In the genomic region with DNA sequence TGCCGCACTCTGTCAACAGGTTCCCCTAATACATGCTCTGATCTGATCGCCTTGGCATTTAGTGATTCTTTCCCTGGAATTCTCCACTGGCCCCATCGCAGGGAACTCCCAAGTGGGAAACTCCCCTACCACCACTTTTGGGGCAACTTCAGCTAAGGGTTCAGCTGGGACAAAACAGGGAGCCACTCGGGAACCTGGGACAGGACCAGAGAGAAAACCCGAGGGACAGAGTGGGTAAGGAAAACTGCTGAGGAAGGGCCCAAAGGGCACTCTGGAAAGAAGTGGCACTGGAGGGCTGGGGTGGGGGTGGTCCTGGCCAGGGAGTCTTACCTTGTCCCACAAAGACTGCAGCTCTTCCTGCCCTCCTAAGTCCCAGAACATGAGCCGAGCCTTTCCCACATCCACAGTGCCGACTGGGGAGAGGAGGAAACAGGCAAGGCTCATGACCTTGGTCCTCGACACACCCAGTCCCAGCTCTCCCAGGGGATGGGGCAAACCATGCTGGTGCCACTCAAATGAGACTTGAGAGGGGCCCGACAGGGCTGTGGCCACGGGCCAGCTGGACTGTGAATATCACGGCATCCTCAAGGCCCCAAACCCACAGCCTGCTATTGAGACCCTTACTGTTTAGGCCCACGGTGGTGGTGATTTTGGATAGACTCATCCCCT, we compare ENCODE assay signal across 10 cellular contexts. TPM values are rescaled to one million over a fixed set of nuclear protein-coding genes. Genes with fewer than 3 reads are reported as not detected.
DNase-seq lines count a peak whose midpoint lies in the region; ATAC-seq, FAIRE-seq and TF ChIP-seq lines count a peak whose summit lies in the region.
"Had no signal": no experiment of that assay in that cellular context is flagged by ENCODE, and none has a peak within 500 bp of the region (broad histone marks: within the 10 kb centered on the region; RNA-seq: fewer than 3 reads in every experiment).

No MANE protein-coding gene starts in this region.

- H3K9me3 Mint-ChIP-seq in activated CD8-positive, alpha-beta memory T cell treated with anti-CD3 and anti-CD28 coated beads, Interleukin-2, amount 10 ng/mL, durations not matched to agents 7 days and 5 days (ENCODE audit: low read depth): no peaks in the 10 kb centered on the region
- H3K9me3 Mint-ChIP-seq in activated CD8-positive, alpha-beta T cell treated with anti-CD3 and anti-CD28 coated beads for 36 hours: no peaks in the 10 kb centered on the region

- H3K9me3 ChIP-seq in iPS-20b (ENCODE audit: insufficient read depth, low read depth, low read length) (no peaks in the 10 kb centered on the region), stomach smooth muscle (ENCODE audit: control insufficient read depth in 2 of 2, low read length in 2 of 2) (no peaks in the 10 kb centered on the region)

- H3K36me3 ChIP-seq in iPS-20b (ENCODE audit: insufficient read depth, low read depth, low read length) (peaks cover 44% of the 10 kb centered on the region), stomach smooth muscle (ENCODE audit: control insufficient read depth in 2 of 2, insufficient read depth in 2 of 2, low read length in 2 of 2) (peaks cover 11 to 26% of the 10 kb centered on the region in 2 donors)

- no peak overlapping the region for H3K9ac ChIP-seq in iPS-20b (ENCODE audit: low read depth, low read length)
- H3K9ac ChIP-seq in stomach smooth muscle (ENCODE audit: low read length in 2 of 2): peak overlapping the region; percentile 80 to 85

- peaks cover 36% of the 10 kb centered on the region for H3K36me3 Mint-ChIP-seq in activated CD8-positive, alpha-beta memory T cell treated with anti-CD3 and anti-CD28 coated beads, Interleukin-2, amount 10 ng/mL, durations not matched to agents 7 days and 5 days
- H3K36me3 Mint-ChIP-seq in activated CD8-positive, alpha-beta T cell treated with anti-CD3 and anti-CD28 coated beads for 36 hours (ENCODE audit: low read depth): peaks cover 31% of the 10 kb centered on the region

- H3K27me3 ChIP-seq in iPS-20b (ENCODE audit: insufficient read depth, low read length): no peaks in the 10 kb centered on the region
- no peaks in the 10 kb centered on the region for H3K27me3 ChIP-seq in stomach smooth muscle (ENCODE audit: control insufficient read depth in 1 of 2, insufficient read depth in 2 of 2, low read length in 2 of 2)

- H3K27me3 Mint-ChIP-seq in activated CD8-positive, alpha-beta memory T cell treated with anti-CD3 and anti-CD28 coated beads, Interleukin-2, amount 10 ng/mL, durations not matched to agents 7 days and 5 days: no peaks in the 10 kb centered on the region
- H3K27me3 Mint-ChIP-seq in activated CD8-positive, alpha-beta T cell treated with anti-CD3 and anti-CD28 coated beads for 36 hours: no peaks in the 10 kb centered on the region

- no peak for DNase-seq in activated CD8-positive, alpha-beta memory T cell treated with anti-CD3 and anti-CD28 coated beads, Interleukin-2, amount 10 ng/mL, durations not matched to agents 7 days and 5 days
- no peak for DNase-seq in activated CD8-positive, alpha-beta memory T cell treated with anti-CD3 and anti-CD28 coated beads, Interleukin-2, amount 50 U/mL, for 4 hours
- DNase-seq in activated CD8-positive, alpha-beta T cell treated with anti-CD3 and anti-CD28 coated beads for 36 hours: no peak
- DNase-seq in urothelium cell line (ENCODE audit: low spot score) (no peak), NAMALWA (ENCODE audit: low spot score) (no peak)
- DNase-seq: activated CD4-positive, CD25-positive, alpha-beta regulatory T cell; kidney glomerular epithelial cell had no signal

- H3K4me3 ChIP-seq in iPS-20b (ENCODE audit: low read length): peak overlapping the region; percentile 84
- peak overlapping the region; percentile 61 to 83 for H3K4me3 ChIP-seq in stomach smooth muscle (ENCODE audit: low read length in 2 of 2)

- CTCF ChIA-PET in activated CD8-positive, alpha-beta memory T cell treated with anti-CD3 and anti-CD28 coated beads, Interleukin-2, amount 10 ng/mL, durations not matched to agents 7 days and 5 days (lab: Charles Lee): interaction anchor here (0.7 to 3.9 kb wide), 12 partner anchors 13 to 268 kb away, joined by 3 to 31 read pairs (median 7); partner anchors contain the start of genes LIME1, PTK6 and TPD52L2
- CTCF ChIA-PET in activated CD8-positive, alpha-beta T cell treated with anti-CD3 and anti-CD28 coated beads for 36 hours (lab: Charles Lee): interaction anchor here (0.7 to 3.5 kb wide), 8 partner anchors 7 to 267 kb away, joined by 3 to 28 read pairs (median 4); partner anchors contain the start of genes LIME1, TPD52L2 and UCKL1

- intact Hi-C loops in activated CD8-positive, alpha-beta T cell treated with anti-CD3 and anti-CD28 coated beads for 36 hours (cut with micrococcal nuclease): loop anchor here (10.0 kb wide), 1 partner anchor 159 kb away; the partner anchor contains the start of genes ABHD16B and TPD52L2

- POLR2A ChIA-PET in activated CD8-positive, alpha-beta T cell treated with anti-CD3 and anti-CD28 coated beads for 36 hours (lab: Charles Lee): interaction anchor here (0.6 to 3.0 kb wide), 4 partner anchors 8 to 274 kb away, joined by 3 to 16 read pairs (median 4); partner anchors contain the start of genes PRPF6 and TPD52L2

- H3K27ac ChIP-seq in iPS-20b (ENCODE audit: low read length): no peak overlapping the region
- H3K27ac ChIP-seq in stomach smooth muscle (ENCODE audit: low read length): peak overlapping the region; percentile 67

- H3K4me1 Mint-ChIP-seq in activated CD8-positive, alpha-beta memory T cell treated with anti-CD3 and anti-CD28 coated beads, Interleukin-2, amount 10 ng/mL, durations not matched to agents 7 days and 5 days: peaks cover 50% of the 10 kb centered on the region
- peaks cover 31% of the 10 kb centered on the region for H3K4me1 Mint-ChIP-seq in activated CD8-positive, alpha-beta T cell treated with anti-CD3 and anti-CD28 coated beads for 36 hours (ENCODE audit: low read depth)

- no peak for ATAC-seq in activated CD8-positive, alpha-beta memory T cell treated with anti-CD3 and anti-CD28 coated beads, Interleukin-2, amount 10 ng/mL, durations not matched to agents 7 days and 5 days
- no peak for ATAC-seq in activated CD8-positive, alpha-beta T cell treated with anti-CD3 and anti-CD28 coated beads for 36 hours
- ATAC-seq in HG03196 (IDR thresholded peaks at IDR 0.05; ENCODE audit: unreplicated experiment): no peak

- H3K4me1 ChIP-seq in iPS-20b (ENCODE audit: insufficient read depth, low read length) (peaks cover 4% of the 10 kb centered on the region; the same call in 1 of the 2 replicates), stomach smooth muscle (ENCODE audit: control insufficient read depth, insufficient read depth, low read length) (peaks cover 29% of the 10 kb centered on the region)

- no peak for TF ChIP-seq CTCF in activated CD8-positive, alpha-beta T cell treated with anti-CD3 and anti-CD28 coated beads for 36 hours (IDR thresholded peaks at IDR 0.05)

- peak overlapping the region; percentile 71 for H3K27ac Mint-ChIP-seq in activated CD8-positive, alpha-beta memory T cell treated with anti-CD3 and anti-CD28 coated beads, Interleukin-2, amount 10 ng/mL, durations not matched to agents 7 days and 5 days
- H3K27ac Mint-ChIP-seq in activated CD8-positive, alpha-beta T cell treated with anti-CD3 and anti-CD28 coated beads for 36 hours: peak overlapping the region; percentile 77

- no peak for FAIRE-seq in urothelium cell line (lab: Jason Lieb, UNC)

- peak overlapping the region; percentile 83 for H3K4me3 Mint-ChIP-seq in activated CD8-positive, alpha-beta memory T cell treated with anti-CD3 and anti-CD28 coated beads, Interleukin-2, amount 10 ng/mL, durations not matched to agents 7 days and 5 days
- H3K4me3 Mint-ChIP-seq in activated CD8-positive, alpha-beta T cell treated with anti-CD3 and anti-CD28 coated beads for 36 hours: peak overlapping the region; percentile 87

RNA-seq across cellular contexts. Expression of gene ARFRP1, which starts 1.6 kb away (rescaled TPM):
- total RNA-seq in activated CD8-positive, alpha-beta memory T cell treated with anti-CD3 and anti-CD28 coated beads, Interleukin-2, amount 10 ng/mL, durations not matched to agents 7 days and 5 days: 10 to 100 TPM; 62.6 to 62.7 TPM
- 10 to 100 TPM; 41.7 to 44.2 TPM for total RNA-seq in activated CD8-positive, alpha-beta T cell treated with anti-CD3 and anti-CD28 coated beads for 36 hours

RNA-seq across cellular contexts. Expression of gene ZGPAT, which starts 1.7 kb away (rescaled TPM):
- total RNA-seq in activated CD8-positive, alpha-beta memory T cell treated with anti-CD3 and anti-CD28 coated beads, Interleukin-2, amount 10 ng/mL, durations not matched to agents 7 days and 5 days: 10 to 100 TPM; 38.8 to 54.6 TPM
- total RNA-seq in activated CD8-positive, alpha-beta T cell treated with anti-CD3 and anti-CD28 coated beads for 36 hours: 10 to 100 TPM; 22.4 to 22.5 TPM

RNA-seq across cellular contexts. Expression of gene TNFRSF6B, which starts 9.7 kb away (rescaled TPM):
- not detected for total RNA-seq in activated CD8-positive, alpha-beta memory T cell treated with anti-CD3 and anti-CD28 coated beads, Interleukin-2, amount 10 ng/mL, durations not matched to agents 7 days and 5 days
- total RNA-seq in activated CD8-positive, alpha-beta T cell treated with anti-CD3 and anti-CD28 coated beads for 36 hours: not detected

RNA-seq across cellular contexts. Expression of gene LIME1, which starts 30.3 kb away (rescaled TPM):
- 100 to 1,000 TPM in 1 of 2 experiments, 10 to 100 TPM in 1; 49.2 to 138 TPM for total RNA-seq in activated CD8-positive, alpha-beta memory T cell treated with anti-CD3 and anti-CD28 coated beads, Interleukin-2, amount 10 ng/mL, durations not matched to agents 7 days and 5 days
- total RNA-seq in activated CD8-positive, alpha-beta T cell treated with anti-CD3 and anti-CD28 coated beads for 36 hours: 10 to 100 TPM; 15.5 to 16.8 TPM

RNA-seq across cellular contexts. Expression of gene SLC2A4RG, which starts 33.4 kb away (rescaled TPM):
- total RNA-seq in activated CD8-positive, alpha-beta memory T cell treated with anti-CD3 and anti-CD28 coated beads, Interleukin-2, amount 10 ng/mL, durations not matched to agents 7 days and 5 days: 100 to 1,000 TPM in 1 of 2 experiments, 10 to 100 TPM in 1; 69.9 to 111 TPM
- total RNA-seq in activated CD8-positive, alpha-beta T cell treated with anti-CD3 and anti-CD28 coated beads for 36 hours: 10 to 100 TPM; 38.5 to 39.8 TPM
